In the genomic region with DNA sequence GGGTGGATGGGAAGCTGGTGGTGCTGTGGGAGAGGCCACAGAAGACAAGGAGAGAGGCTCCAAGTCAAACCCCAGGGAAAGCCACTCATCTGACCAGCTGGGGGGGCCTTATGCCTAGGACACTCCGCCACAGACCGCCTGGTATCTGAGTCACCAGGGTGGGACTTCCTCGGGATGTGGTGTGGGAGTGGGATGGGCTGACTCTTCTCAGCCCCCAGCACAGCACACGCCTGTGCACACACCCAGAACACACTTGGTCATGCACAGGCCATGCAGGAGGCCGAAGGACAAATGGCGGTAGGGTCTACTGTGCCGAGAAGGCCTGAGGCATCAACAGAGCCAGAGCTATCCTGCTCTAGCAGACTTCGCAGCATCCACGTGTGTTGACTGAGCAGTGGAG, we compare ENCODE assay signal across 28 cellular contexts.
A peak's percentile ranks its signal among the peaks of the same experiment; 100 is the strongest.
DNase-seq lines count a peak whose midpoint lies in the region; ATAC-seq and TF ChIP-seq lines count a peak whose summit lies in the region.
"Had no signal": no experiment of that assay in that cellular context is flagged by ENCODE, and none has a peak within 500 bp of the region (broad histone marks: within the 10 kb centered on the region; RNA-seq: fewer than 3 reads in every experiment).

No MANE protein-coding gene starts in this region.

- H3K36me3 Mint-ChIP-seq in chondrocyte (ENCODE audit: low read depth): peaks cover 2% of the 10 kb centered on the region

- H3K27me3 ChIP-seq in left ventricle myocardium inferior (ENCODE audit: low read depth) (peaks cover 31% of the 10 kb centered on the region), lower lobe of right lung (ENCODE audit: low read depth) (no peaks in the 10 kb centered on the region), aorta (ENCODE audit: control insufficient read depth in 1 of 2, insufficient read depth in 2 of 2, low read length in 1 of 2) (no peaks in the 10 kb centered on the region)
- H3K27me3 ChIP-seq: BE2C, SJSA1 had no signal

- H3K4me1 Mint-ChIP-seq in chondrocyte (ENCODE audit: low read depth): no peaks in the 10 kb centered on the region

- DNase-seq in cardiac septum (ENCODE audit: low spot score) (peak; percentile 29), left ventricle myocardium inferior (no peak), chondrocyte (ENCODE audit: low spot score) (peak; percentile 54), lower lobe of right lung (peak; percentile 21), aorta (peak; percentile 25 to 59)
- DNase-seq in activated CD8-positive, alpha-beta memory T cell treated with anti-CD3 and anti-CD28 coated beads for 24 hours: no peak
- DNase-seq: 8988T; ACHN; BE2C; Calu3; DMS79 treated with DMSO at 0.1 percent for 48 hours; GF-D8; H7; KBM-7; NCI-H1105 treated with DMSO at 0.1 percent for 48 hours; NCI-H146; NCI-H1930; NCI-H2107; NCI-H446; NCI-H526; NCI-H82; NK-92 treated with Interleukin-12 subunit alpha and Interleukin-12 subunit beta, amount 100 ng/mL, for 24 hours; PC-3; Right ventricle myocardium superior had no signal

- no peaks in the 10 kb centered on the region for H3K4me1 ChIP-seq in left ventricle myocardium inferior
- no peaks in the 10 kb centered on the region for H3K4me1 ChIP-seq in lower lobe of right lung
- no peaks in the 10 kb centered on the region for H3K4me1 ChIP-seq in aorta (ENCODE audit: control insufficient read depth in 1 of 2, insufficient read depth in 2 of 2, low read length in 2 of 2)
- H3K4me1 ChIP-seq: BE2C had no signal

- H3K27ac Mint-ChIP-seq in chondrocyte (ENCODE audit: unreplicated experiment): no peak overlapping the region

- no peak overlapping the region for H3K4me3 ChIP-seq in left ventricle myocardium inferior
- no peak overlapping the region for H3K4me3 ChIP-seq in lower lobe of right lung
- H3K4me3 ChIP-seq in aorta (ENCODE audit: low read length in 2 of 2): no peak overlapping the region
- H3K4me3 ChIP-seq: SJSA1 had no signal

- TF ChIP-seq CTCF in left ventricle myocardium inferior (IDR thresholded peaks at IDR 0.05; ENCODE audit: borderline replicate concordance): no peak
- TF ChIP-seq CTCF in chondrocyte (IDR thresholded peaks at IDR 0.05): no peak
- TF ChIP-seq CTCF in lower lobe of right lung (IDR thresholded peaks at IDR 0.05): no peak

- H3K27ac ChIP-seq in left ventricle myocardium inferior (replicated peaks): no peak overlapping the region
- no peak overlapping the region for H3K27ac ChIP-seq in lower lobe of right lung
- no peak overlapping the region for H3K27ac ChIP-seq in aorta (ENCODE audit: low read depth in 1 of 2, low read length in 2 of 2)
- H3K27ac ChIP-seq: HL-60, SJSA1 had no signal

- ATAC-seq in lower lobe of right lung (no peak), aorta (ENCODE audit: low FRiP score) (no peak), GM19463 (IDR thresholded peaks at IDR 0.05; ENCODE audit: unreplicated experiment) (no peak), GM18873 (IDR thresholded peaks at IDR 0.05; ENCODE audit: low FRiP score, unreplicated experiment) (no peak)
- ATAC-seq: PC-3 had no signal

- H3K9me3 ChIP-seq in left ventricle myocardium inferior (replicated peaks) (no peaks in the 10 kb centered on the region), lower lobe of right lung (no peaks in the 10 kb centered on the region), aorta (ENCODE audit: control insufficient read depth, low read length) (no peaks in the 10 kb centered on the region)
- H3K9me3 ChIP-seq: BE2C, SJSA1 had no signal

- intact Hi-C loops in cardiac septum (cut with DNase I): no loop called here
- intact Hi-C loops in left ventricle myocardium inferior (cut with micrococcal nuclease): no loop called here
- intact Hi-C loops in lower lobe of right lung (cut with DNase I): no loop called here
- intact Hi-C loops in aorta (cut with DNase I): no loop called here

- H3K36me3 ChIP-seq in left ventricle myocardium inferior (no peaks in the 10 kb centered on the region), lower lobe of right lung (no peaks in the 10 kb centered on the region), aorta (ENCODE audit: control insufficient read depth in 1 of 2, insufficient read depth in 2 of 2, low read length in 1 of 2) (no peaks in the 10 kb centered on the region)
- H3K36me3 ChIP-seq: BE2C, SJSA1 had no signal

- 96 to 98% methylated on average over 9 of the region's 9 CpGs for WGBS in aorta, 2 donors

- H3K9me3 Mint-ChIP-seq in chondrocyte (ENCODE audit: low read depth): no peaks in the 10 kb centered on the region

- no peak overlapping the region for H3K4me3 Mint-ChIP-seq in chondrocyte (ENCODE audit: unreplicated experiment)

- H3K27me3 Mint-ChIP-seq in chondrocyte (ENCODE audit: low read depth): peaks cover 19% of the 10 kb centered on the region

Comparison
In these comparisons a context has a peak if more than half of its experiments do, and no peak if none do; other contexts are left out.
1. DNase-seq: peak in cardiac septum (single experiment), chondrocyte (single experiment), lower lobe of right lung (single experiment) and aorta (2 of 2); none in left ventricle myocardium inferior (single experiment) and activated CD8-positive, alpha-beta memory T cell treated with anti-CD3 and anti-CD28 coated beads for 24 hours (single experiment).